Comparison of ENCODE assay signal across 6 cellular contexts in the genomic region with DNA sequence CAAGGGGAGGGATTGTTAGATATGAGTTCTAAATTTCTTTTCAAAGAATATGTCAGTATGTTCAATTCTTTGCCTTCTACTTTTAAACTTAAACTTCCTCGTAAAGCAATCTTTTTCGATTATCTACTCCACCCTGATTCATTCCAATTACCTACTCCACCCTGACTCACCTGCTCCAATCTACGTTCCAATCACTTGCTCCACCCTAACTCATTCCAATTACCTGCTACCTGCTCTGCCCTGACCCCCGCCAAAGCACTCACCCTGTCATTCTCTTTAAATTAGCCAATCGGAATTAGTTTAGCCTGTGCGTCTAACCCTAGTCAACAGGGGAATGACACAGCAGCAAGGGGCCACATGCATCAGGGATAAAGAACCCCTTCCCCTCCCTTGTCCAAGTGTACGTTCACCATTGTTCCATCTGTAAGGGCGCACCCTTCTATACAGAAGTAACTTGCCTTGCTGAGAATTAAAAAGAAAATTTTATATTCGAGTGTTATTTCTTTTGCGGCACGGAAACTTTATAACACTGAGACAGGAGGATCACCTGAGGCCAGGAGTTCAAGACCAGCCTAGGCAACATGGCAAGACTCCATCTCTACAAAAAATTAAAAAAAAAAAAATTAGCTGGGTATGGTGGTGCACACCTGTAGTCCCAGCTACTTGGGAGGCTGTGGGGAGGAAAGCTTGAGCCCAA. TPM values are rescaled to one million over a fixed set of nuclear protein-coding genes. Genes with fewer than 3 reads are reported as not detected.
DNase-seq lines count a peak whose midpoint lies in the region; ATAC-seq, FAIRE-seq and TF ChIP-seq lines count a peak whose summit lies in the region.
"Not testable (repeated sequence)": the region's sequence is repeated elsewhere in the genome, so short reads cannot be mapped to it uniquely, and the experiment has no call there.

No MANE protein-coding gene starts in this region.

- not testable (repeated sequence) for H3K4me3 Mint-ChIP-seq in astrocyte (ENCODE audit: unreplicated experiment)

- H3K27ac ChIP-seq in PC-3 (ENCODE audit: low read length) (peak overlapping the region; percentile 90), epithelial cell of prostate (peak overlapping the region; percentile 0), smooth muscle cell (ENCODE audit: low read depth) (peak overlapping the region; percentile 61)
- H3K27ac ChIP-seq in astrocyte (ENCODE audit: low read depth, low read length); trophoblast cell (ENCODE audit: low read depth, low read length): not testable (repeated sequence)

- peak overlapping the region; percentile 66 for H3K4me2 ChIP-seq in PC-3 (ENCODE audit: low read length)
- peak overlapping the region; percentile 33 for H3K4me2 ChIP-seq in astrocyte (ENCODE audit: low read length)
- not testable (repeated sequence) for H3K4me2 ChIP-seq in trophoblast cell (ENCODE audit: low read length); smooth muscle cell

- no CpG with 5 or more reads among the region's 11 CpGs for WGBS in trophoblast cell (ENCODE audit: extremely low coverage, insufficient coverage, insufficient read length)
- WGBS in smooth muscle cell (ENCODE audit: low lambda C conversion rate), result 86% methylated on average over 11 of the region's 11 CpGs

- CTCF ChIA-PET in PC-3 (lab: Charles Lee), result not testable (repeated sequence)

- not testable (repeated sequence) for H3K9me3 Mint-ChIP-seq in astrocyte (ENCODE audit: unreplicated experiment)

- not testable (repeated sequence) for TF ChIP-seq CTCF in PC-3 (conservative IDR thresholded peaks at IDR 0.05; ENCODE audit: low read depth, low read length); astrocyte (IDR thresholded peaks at IDR 0.05; ENCODE audit: insufficient read depth, low read depth, low read length); smooth muscle cell (IDR thresholded peaks at IDR 0.05; ENCODE audit: borderline replicate concordance, insufficient read depth, poor library complexity, severe bottlenecking)

- H4K20me1 ChIP-seq in PC-3 (ENCODE audit: low read length), result not testable (repeated sequence)
- H4K20me1 ChIP-seq in astrocyte (ENCODE audit: insufficient read depth, low read length) (peaks cover 83% of the 10 kb centered on the region), smooth muscle cell (ENCODE audit: low read depth) (peaks cover 97% of the 10 kb centered on the region)

- H3K27me3 ChIP-seq in PC-3 (ENCODE audit: low read length); astrocyte (ENCODE audit: insufficient read depth, low read length); trophoblast cell (ENCODE audit: insufficient read depth, low read length); smooth muscle cell (ENCODE audit: low read depth): not testable (repeated sequence)

- not testable (repeated sequence) for H3F3A ChIP-seq in PC-3 (ENCODE audit: low read length, unreplicated experiment); smooth muscle cell (ENCODE audit: low read depth)

- not testable (repeated sequence) for H4K8ac ChIP-seq in trophoblast cell (ENCODE audit: low read depth, low read length)

- not testable (repeated sequence) for H4K91ac ChIP-seq in trophoblast cell (ENCODE audit: low read depth, low read length)

- DNase-seq in HT-29 (ENCODE audit: low spot score) (peak; percentile 67), PC-3 (peak; percentile 71), trophoblast cell (peak; percentile 56 to 78)
- DNase-seq in astrocyte (ENCODE audit: low read depth); epithelial cell of prostate (ENCODE audit: low read depth, low spot score); smooth muscle cell (lab: John Stamatoyannopoulos, UW; ENCODE audit: unreplicated experiment): not testable (repeated sequence)

- peak overlapping the region; percentile 21 for H3K4ac ChIP-seq in trophoblast cell (ENCODE audit: low read depth, low read length)

- peaks cover 58% of the 10 kb centered on the region for H3K4me1 ChIP-seq in PC-3 (ENCODE audit: insufficient read depth, low read length)
- not testable (repeated sequence) for H3K4me1 ChIP-seq in astrocyte (ENCODE audit: insufficient read depth, low read length); trophoblast cell (ENCODE audit: control insufficient read depth in 1 of 2, insufficient read depth in 2 of 2, low read length in 2 of 2); smooth muscle cell (ENCODE audit: low read depth)

- ATAC-seq in PC-3, result peak; percentile 20; the same call in 1 of the 2 replicates

- H3K14ac ChIP-seq in trophoblast cell (ENCODE audit: low read length), result not testable (repeated sequence)

- H3K36me3 Mint-ChIP-seq in astrocyte (ENCODE audit: low read depth, unreplicated experiment), result not testable (repeated sequence)

- not testable (repeated sequence) for H3K36me3 ChIP-seq in PC-3 (ENCODE audit: low read depth, low read length); astrocyte (ENCODE audit: insufficient read depth, low read length); trophoblast cell (ENCODE audit: control insufficient read depth in 1 of 2, insufficient read depth in 2 of 2, low read length in 2 of 2); smooth muscle cell (ENCODE audit: low read depth)

- not testable (repeated sequence) for H2BK120ac ChIP-seq in trophoblast cell (ENCODE audit: insufficient read depth, low read length, poor library complexity)

- H4K12ac ChIP-seq in trophoblast cell (ENCODE audit: low read depth, low read length), result not testable (repeated sequence)

- FAIRE-seq in astrocyte (lab: Jason Lieb, UNC), result not testable (repeated sequence)

- peak overlapping the region; percentile 19; the same call in 1 of the 2 replicates for H3K4me3 ChIP-seq in PC-3 (ENCODE audit: low read length)
- H3K4me3 ChIP-seq in astrocyte (ENCODE audit: insufficient read depth, low read depth, low read length); trophoblast cell (ENCODE audit: low read depth, low read length); smooth muscle cell: not testable (repeated sequence)

- intact Hi-C loops in PC-3 (cut with micrococcal nuclease), result not testable (repeated sequence)

- H2AFZ ChIP-seq in PC-3 (ENCODE audit: low read length); astrocyte (ENCODE audit: low read depth, low read length); trophoblast cell (ENCODE audit: insufficient read depth, low read length, poor library complexity); smooth muscle cell (ENCODE audit: low read depth): not testable (repeated sequence)

- not testable (repeated sequence) for H3K23ac ChIP-seq in trophoblast cell (ENCODE audit: low read length)

- H2BK12ac ChIP-seq in trophoblast cell (ENCODE audit: low read length), result not testable (repeated sequence)

- POLR2A ChIA-PET in PC-3 (lab: Charles Lee; ENCODE audit: unreplicated experiment), result interaction anchor here (0.6 kb wide), 1 partner anchor 54 kb away, joined by 4 read pairs; no protein-coding TSS in a partner anchor

- H3K79me2 ChIP-seq in PC-3 (ENCODE audit: low read length) (peaks cover 96% of the 10 kb centered on the region), astrocyte (ENCODE audit: insufficient read depth, low read length) (peaks cover 98% of the 10 kb centered on the region), trophoblast cell (ENCODE audit: control insufficient read depth, insufficient read depth, low read length, poor library complexity) (peaks cover 15% of the 10 kb centered on the region), smooth muscle cell (ENCODE audit: low read depth) (peaks cover 100% of the 10 kb centered on the region)

- not testable (repeated sequence) for H3K27ac Mint-ChIP-seq in astrocyte (ENCODE audit: unreplicated experiment)

- peaks cover 28% of the 10 kb centered on the region for H3K4me1 Mint-ChIP-seq in astrocyte (ENCODE audit: low read depth, unreplicated experiment)

- H3K18ac ChIP-seq in trophoblast cell (ENCODE audit: low read length), result not testable (repeated sequence)

- not testable (repeated sequence) for H3K9me2 ChIP-seq in PC-3 (replicated peaks; ENCODE audit: low read length)

- H2AK5ac ChIP-seq in trophoblast cell (ENCODE audit: low read length), result not testable (repeated sequence)

- H3K9me3 ChIP-seq in PC-3 (ENCODE audit: low read length); astrocyte (ENCODE audit: insufficient read depth, low read depth, low read length); trophoblast cell (ENCODE audit: insufficient read depth, low read depth, low read length); smooth muscle cell (replicated peaks; ENCODE audit: low read depth): not testable (repeated sequence)

- H3K79me1 ChIP-seq in trophoblast cell (ENCODE audit: low read length), result not testable (repeated sequence)

- BruUV-seq in PC-3 (replicated peaks; lab: Mats Ljungman, UMichigan), result not testable (repeated sequence)

- not testable (repeated sequence) for H2BK5ac ChIP-seq in trophoblast cell (ENCODE audit: low read depth, low read length, poor library complexity)

- H3K9ac ChIP-seq in PC-3 (ENCODE audit: low read length), result peak overlapping the region; percentile 49
- not testable (repeated sequence) for H3K9ac ChIP-seq in astrocyte (ENCODE audit: low read length); trophoblast cell (ENCODE audit: low read length); smooth muscle cell (ENCODE audit: low read depth)

- H3K27me3 Mint-ChIP-seq in astrocyte (ENCODE audit: low read depth, unreplicated experiment), result not testable (repeated sequence)

RNA-seq across cellular contexts. Expression of a gene that starts 53.3 kb away (rescaled TPM):
- total RNA-seq in HT-29 (2014; rRNA removed; shearing (Covaris generic)), result 2.1 and 2.4 TPM in 2 replicates
- total RNA-seq in PC-3 (2014; rRNA removed), result 3.0 and 3.2 TPM in 2 replicates
- total RNA-seq in astrocyte, result 5.7 TPM in 2 replicates
- 4.1 and 4.5 TPM in 2 replicates for polyA plus RNA-seq in trophoblast cell (2013)
- 7.6 and 9.8 TPM in 2 replicates for total RNA-seq in smooth muscle cell
- polyA plus RNA-seq in smooth muscle cell, result 2.3 and 4.1 TPM in 2 replicates

RNA-seq across cellular contexts. Expression of a gene that starts 54.0 kb away (rescaled TPM):
- 11.2 and 18.6 TPM in 2 replicates for total RNA-seq in HT-29 (2014; rRNA removed; shearing (Covaris generic))
- 36.9 and 41.4 TPM in 2 replicates for total RNA-seq in PC-3 (2014; rRNA removed)
- total RNA-seq in astrocyte, result 46.6 and 48.4 TPM in 2 replicates
- 17.1 and 18.4 TPM in 2 replicates for polyA plus RNA-seq in trophoblast cell (2013)
- total RNA-seq in smooth muscle cell, result 43.6 and 66.2 TPM in 2 replicates
- polyA plus RNA-seq in smooth muscle cell, result 6.8 and 9.5 TPM in 2 replicates
